Comparison of ENCODE assay signal across 8 cellular contexts in the genomic region with DNA sequence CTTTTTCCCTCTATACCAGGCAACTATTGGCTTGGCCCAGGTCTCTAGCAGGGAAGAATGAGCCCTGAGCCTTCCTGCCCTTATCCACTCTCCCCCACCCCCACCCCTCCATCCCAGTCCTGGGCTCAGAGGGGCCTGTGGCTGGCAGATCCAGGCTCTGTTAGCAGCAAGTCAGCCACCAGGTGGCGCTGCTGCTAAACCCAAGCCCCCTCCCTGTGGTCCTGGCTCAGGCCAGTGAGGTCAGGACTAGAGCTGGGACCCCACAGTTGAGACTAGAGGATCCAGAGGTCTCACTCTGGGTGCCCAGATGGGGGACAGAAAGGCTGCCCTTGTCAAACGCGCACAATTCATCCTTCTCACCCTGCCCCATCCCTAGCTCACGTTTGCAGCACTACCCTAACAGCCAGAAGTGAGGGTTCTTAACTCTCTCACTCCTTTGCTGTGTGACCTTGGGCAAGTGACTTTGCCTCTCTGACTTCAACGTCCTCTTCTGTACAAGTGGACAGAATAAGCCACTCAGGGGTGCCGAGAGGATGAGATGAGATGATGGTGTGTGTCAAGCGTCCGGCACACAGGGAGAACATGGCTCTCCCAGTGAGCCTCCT.
A peak's percentile ranks its signal among the peaks of the same experiment; 100 is the strongest.
DNase-seq lines count a peak whose midpoint lies in the region; TF ChIP-seq lines count a peak whose summit lies in the region.

No MANE protein-coding gene starts in this region.

- H3K9ac ChIP-seq in KMS-11: no peak overlapping the region

- H3K27me3 ChIP-seq in KMS-11 (ENCODE audit: insufficient read depth, low read depth): no peaks in the 10 kb centered on the region

- H3K36me3 ChIP-seq in KMS-11 (ENCODE audit: insufficient read depth): no peaks in the 10 kb centered on the region

- TF ChIP-seq CTCF in KMS-11 (conservative IDR thresholded peaks at IDR 0.05; ENCODE audit: low read depth, low read length): peak; percentile 74

- no peak overlapping the region for H2AFZ ChIP-seq in KMS-11 (ENCODE audit: low read depth)

- H3K4me2 ChIP-seq in KMS-11: no peak overlapping the region

- DNase-seq in SIG-M5 treated with dmso at 0.1 percent for 504 hours (lab: John Stamatoyannopoulos, UW; ENCODE audit: unreplicated experiment): peak; percentile 20
- DNase-seq in SIG-M5 (lab: John Stamatoyannopoulos, UW): no peak
- DNase-seq in activated CD4-positive, alpha-beta T cell treated with anti-CD3 and anti-CD28 coated beads for 48 hours: peak; percentile 70
- DNase-seq in effector CD4-positive, alpha-beta T cell: peak; percentile 31
- DNase-seq in medulla oblongata (ENCODE audit: extremely low spot score): peak; percentile 83
- DNase-seq in stimulated activated CD8-positive, alpha-beta memory T cell treated with anti-CD3 and anti-CD28 coated beads, Interleukin-4, amount 100 ng/mL, for 24 hours (ENCODE audit: low read depth): peak; percentile 34
- no peak for DNase-seq in NCI-H2107 treated with DMSO at 0.1 percent for 48 hours (lab: John Stamatoyannopoulos, UW; ENCODE audit: unreplicated experiment)

- no peak overlapping the region for H3K4me3 ChIP-seq in KMS-11 (IDR thresholded peaks at IDR 0.05; ENCODE audit: insufficient read depth, low read depth, low read length)

- H3K79me2 ChIP-seq in KMS-11 (ENCODE audit: insufficient read depth, low read depth): no peaks in the 10 kb centered on the region

- no peak overlapping the region for H3K27ac ChIP-seq in KMS-11

- H3K4me1 ChIP-seq in KMS-11 (ENCODE audit: low read depth, poor library complexity, severe bottlenecking): no peaks in the 10 kb centered on the region

- no peaks in the 10 kb centered on the region for H4K20me1 ChIP-seq in KMS-11 (ENCODE audit: insufficient read depth)

Comparison
In these comparisons a context has a peak if more than half of its experiments do, and no peak if none do; other contexts are left out.
1. DNase-seq: peak in SIG-M5 treated with dmso at 0.1 percent for 504 hours (single experiment), activated CD4-positive, alpha-beta T cell treated with anti-CD3 and anti-CD28 coated beads for 48 hours (single experiment), effector CD4-positive, alpha-beta T cell (single experiment), medulla oblongata (single experiment) and stimulated activated CD8-positive, alpha-beta memory T cell treated with anti-CD3 and anti-CD28 coated beads, Interleukin-4, amount 100 ng/mL, for 24 hours (single experiment); none in SIG-M5 (single experiment) and NCI-H2107 treated with DMSO at 0.1 percent for 48 hours (single experiment).